In the genomic region with DNA sequence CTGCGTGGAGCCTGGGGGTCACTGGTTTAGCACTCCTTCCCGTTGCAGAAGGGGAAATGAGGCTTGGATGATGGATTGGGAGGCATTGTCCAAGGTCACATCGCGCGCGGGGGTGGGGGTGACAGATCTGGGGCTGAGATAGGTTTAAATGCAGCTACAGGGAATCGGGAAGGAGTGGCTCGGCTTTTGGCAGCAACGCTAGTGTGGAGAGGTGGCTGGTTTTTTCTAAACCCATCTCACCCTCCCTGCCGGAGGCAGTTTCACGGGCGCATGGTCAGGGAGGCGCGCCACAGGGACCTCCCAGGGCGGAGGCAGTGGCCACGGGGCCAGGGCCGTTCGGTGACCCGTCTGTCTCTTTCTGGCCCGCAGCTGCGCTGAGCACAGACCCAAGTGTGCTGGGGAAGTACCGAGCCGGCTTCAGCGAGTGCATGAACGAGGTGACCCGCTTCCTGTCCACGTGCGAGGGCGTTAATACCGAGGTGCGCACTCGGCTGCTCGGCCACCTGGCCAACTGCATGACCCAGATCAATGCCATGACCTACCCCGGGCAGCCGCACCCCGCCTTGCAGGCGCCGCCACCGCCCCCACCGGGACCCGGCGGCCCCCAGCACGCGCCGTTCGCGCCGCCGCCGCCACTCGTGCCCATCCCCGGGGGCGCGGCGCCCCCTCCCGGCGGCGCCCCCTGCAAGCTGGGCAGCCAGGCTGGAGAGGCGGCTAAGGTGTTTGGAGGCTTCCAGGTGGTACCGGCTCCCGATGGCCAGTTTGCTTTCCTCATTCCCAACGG, we compare ENCODE assay signal across 8 cellular contexts. TPM values are rescaled to one million over a fixed set of nuclear protein-coding genes. Genes with fewer than 3 reads are reported as not detected.
A peak's percentile ranks its signal among the peaks of the same experiment; 100 is the strongest.
DNase-seq lines count a peak whose midpoint lies in the region; ATAC-seq, FAIRE-seq and TF ChIP-seq lines count a peak whose summit lies in the region.

No MANE protein-coding gene starts in this region.

- H3K4me1 Mint-ChIP-seq in natural killer cell = peaks cover 40 to 52% of the 10 kb centered on the region in 2 donors

- H2AFZ ChIP-seq in fibroblast of lung (ENCODE audit: low read length) = no peak overlapping the region

- H3K79me2 ChIP-seq in fibroblast of lung (ENCODE audit: control insufficient read depth, insufficient read depth, low read length) = no peaks in the 10 kb centered on the region

- DNase-seq in AG08396 (ENCODE audit: low spot score) (peak; percentile 50), NCI-H526 treated with DMSO at 0.1 percent for 48 hours (lab: John Stamatoyannopoulos, UW) (peak; percentile 70), activated T-cell treated with anti-CD3 and anti-CD28 coated beads for 48 hours (ENCODE audit: low read depth) (peak; percentile 29), fibroblast of lung (ENCODE audit: low read depth in 2 of 2) (peak in 1 of 2 donors; percentile 63), natural killer cell (peak; percentile 65), urothelium cell line (ENCODE audit: low spot score) (peak; percentile 49)

- peak overlapping the region; percentile 93 for H3K4me3 Mint-ChIP-seq in natural killer cell

- peak overlapping the region; percentile 84 to 86 for H3K27ac Mint-ChIP-seq in natural killer cell

- H3K27me3 ChIP-seq in fibroblast of lung (ENCODE audit: control insufficient read depth, insufficient read depth, low read length) = peaks cover 22% of the 10 kb centered on the region

- H3K9me3 ChIP-seq in fibroblast of lung (ENCODE audit: control insufficient read depth, insufficient read depth, low read depth, low read length) = no peaks in the 10 kb centered on the region

- no peaks in the 10 kb centered on the region for H3K36me3 ChIP-seq in fibroblast of lung (ENCODE audit: control insufficient read depth, insufficient read depth, low read length)

- H3K36me3 Mint-ChIP-seq in natural killer cell = peaks cover 7% of the 10 kb centered on the region

- TF ChIP-seq CTCF in fibroblast of lung (conservative IDR thresholded peaks at IDR 0.05 in 1 of 2, IDR thresholded peaks at IDR 0.05 in 1 of 2; ENCODE audit: low read depth in 1 of 2, low read length in 2 of 2) = peak; percentile 16 to 26
- TF ChIP-seq CTCF in natural killer cell (IDR thresholded peaks at IDR 0.05) = no peak

- no peaks in the 10 kb centered on the region for H3K9me3 Mint-ChIP-seq in natural killer cell

- ATAC-seq in GM18502 (IDR thresholded peaks at IDR 0.05; ENCODE audit: poor library complexity, unreplicated experiment) (peak; percentile 36), HG02981 (IDR thresholded peaks at IDR 0.05; ENCODE audit: unreplicated experiment) (peak; percentile 29), natural killer cell (peak; percentile 57 to 75 (median 67))

- no peak for FAIRE-seq in urothelium cell line (lab: Jason Lieb, UNC)

- peak overlapping the region; percentile 47 for H3K27ac ChIP-seq in fibroblast of lung (ENCODE audit: insufficient read depth, low read length)

- H4K20me1 ChIP-seq in fibroblast of lung (ENCODE audit: control insufficient read depth, extremely low read depth, insufficient read depth, low read length) = no peaks in the 10 kb centered on the region

- peak overlapping the region; percentile 14 to 49 (median 40) for H3K4me3 ChIP-seq in fibroblast of lung (replicated peaks in 1 of 4; ENCODE audit: control extremely low read depth in 1 of 4, insufficient read depth in 1 of 4, low read depth in 3 of 4, low read length in 4 of 4)

- H3K9ac ChIP-seq in fibroblast of lung (ENCODE audit: insufficient read depth, low read length) = peak overlapping the region; percentile 68

- peak overlapping the region; percentile 81 for H3K4me2 ChIP-seq in fibroblast of lung (ENCODE audit: extremely low read depth, insufficient read depth, low read length)

- intact Hi-C loops in natural killer cell (cut with micrococcal nuclease) = loop anchor here (10.0 kb wide), 1 partner anchor 543 kb away; the partner anchor contains the start of gene OPA1

- peaks cover 27% of the 10 kb centered on the region for H3K4me1 ChIP-seq in fibroblast of lung (ENCODE audit: control insufficient read depth, extremely low read depth, insufficient read depth, low read length)

- peaks cover 47 to 57% of the 10 kb centered on the region in 2 donors for H3K27me3 Mint-ChIP-seq in natural killer cell (ENCODE audit: low read depth in 2 of 2)

RNA-seq across cellular contexts. Expression of gene HES1, which starts 1.6 kb away (rescaled TPM):
- total RNA-seq in fibroblast of lung (0.17 and 0.51 TPM in 2 replicates), natural killer cell (1 to 10 TPM; 1.5 to 4.4 (median 2.2) TPM)
- 0.85 and 1.2 TPM in 2 replicates for polyA plus RNA-seq in fibroblast of lung
- 0.88 and 1.0 TPM in 2 replicates for polyA plus RNA-seq in fibroblast of lung (2012)
- not detected in 2 replicates for polyA minus RNA-seq in fibroblast of lung (ENCODE audit: low replicate concordance)
